ENCODE assay signal across 14 cellular contexts in genomic region chr16:66902648-66903543, GRCh38. TPM values are rescaled to one million over a fixed set of nuclear protein-coding genes. Genes with fewer than 3 reads are reported as not detected.
DNase-seq lines count a peak whose midpoint lies in the region; ATAC-seq and TF ChIP-seq lines count a peak whose summit lies in the region.
"Had no signal": no experiment of that assay in that cellular context is flagged by ENCODE, and none has a peak within 500 bp of the region (broad histone marks: within the 10 kb centered on the region; RNA-seq: fewer than 3 reads in every experiment).

No MANE protein-coding gene starts in this region.

- H2AFZ ChIP-seq in IMR-90 (replicated peaks; ENCODE audit: low read length, poor library complexity) = no peak overlapping the region

- CTCF ChIA-PET in IMR-90 (lab: Yijun Ruan, JAX) = interaction anchor here (1.1 kb wide), 1 partner anchor 26 kb away, joined by 3 read pairs; no protein-coding TSS in a partner anchor

- H3K4me3 ChIP-seq in IMR-90 (ENCODE audit: insufficient read depth, low read depth, low read length) (no peak overlapping the region), sigmoid colon (no peak overlapping the region)

- ATAC-seq in IMR-90 (ENCODE audit: low read depth) (no peak), Right ventricle myocardium superior (ENCODE audit: poor library complexity) (peak; percentile 47)
- ATAC-seq: activated naive CD8-positive, alpha-beta T cell treated with anti-CD3 and anti-CD28 coated beads, Interleukin-2, amount 50 U/mL, for 24 hours had no signal

- intact Hi-C loops in IMR-90 (cut with micrococcal nuclease) = no loop called here
- intact Hi-C loops in Right ventricle myocardium superior (cut with DNase I) = loop anchor here (5.0 kb wide), 1 partner anchor 34 kb away; the partner anchor contains the start of gene CES2
- intact Hi-C loops in sigmoid colon (cut with DNase I) = no loop called here

- no peak overlapping the region for H3K4me3 Mint-ChIP-seq in HFFc6
- H3K4me3 Mint-ChIP-seq: activated naive CD8-positive, alpha-beta T cell treated with anti-CD3 and anti-CD28 coated beads, Interleukin-2, amount 50 U/mL, for 24 hours had no signal

- peaks cover 49% of the 10 kb centered on the region for H3K4me1 ChIP-seq in IMR-90 (ENCODE audit: control insufficient read depth, insufficient read depth, low read length)
- peaks cover 0 to 84% (median 82%) of the 10 kb centered on the region in 4 donors for H3K4me1 ChIP-seq in sigmoid colon

- no peak overlapping the region for H3K23ac ChIP-seq in IMR-90 (ENCODE audit: low read depth, low read length)

- in situ Hi-C loops in IMR-90 (cut with MboI; ENCODE audit: low sequenced_read_pairs) = no loop called here

- no peak for TF ChIP-seq EP300 in sigmoid colon (IDR thresholded peaks at IDR 0.05)

- peaks cover 14% of the 10 kb centered on the region for H3K27me3 Mint-ChIP-seq in HFFc6 (ENCODE audit: insufficient read depth)
- H3K27me3 Mint-ChIP-seq: activated naive CD8-positive, alpha-beta T cell treated with anti-CD3 and anti-CD28 coated beads, Interleukin-2, amount 50 U/mL, for 24 hours had no signal

- dilution Hi-C loops in IMR-90 (cut with HindIII; ENCODE audit: low sequenced_read_pairs, unreplicated experiment) = no loop called here

- POLR2A ChIA-PET in IMR-90 (lab: Charles Lee; ENCODE audit: unreplicated experiment) = no interaction called here

- no peak overlapping the region; a peak in 1 of 4 replicates for H4K8ac ChIP-seq in IMR-90 (ENCODE audit: low read depth in 2 of 2, low read length in 2 of 2)

- no peak for TF ChIP-seq RAD21 in IMR-90 (IDR thresholded peaks at IDR 0.05; ENCODE audit: low read length)

- BruUV-seq in IMR-90 (replicated peaks; lab: Mats Ljungman, UMichigan) = no TSS peak

- no peak overlapping the region for H3K27ac ChIP-seq in IMR-90 (ENCODE audit: insufficient read depth, low read length)
- peak overlapping the region; percentile 84 to 96 (median 90) for H3K27ac ChIP-seq in sigmoid colon

- H3K4me2 ChIP-seq in IMR-90 (ENCODE audit: low read depth, low read length) = no peak overlapping the region

- TF ChIP-seq CTCF in IMR-90 (conservative IDR thresholded peaks at IDR 0.05; ENCODE audit: low read depth, low read length) (0 out of 2 replicates have a peak, but pooled peaks have one; percentile 3), sigmoid colon (IDR thresholded peaks at IDR 0.05) (no peak), HFFc6 (IDR thresholded peaks at IDR 0.05) (no peak)

- H3K27me3 ChIP-seq in IMR-90 (ENCODE audit: control insufficient read depth, insufficient read depth, low read length) = no peaks in the 10 kb centered on the region
- H3K27me3 ChIP-seq in sigmoid colon = no peaks in the 10 kb centered on the region

- H3K18ac ChIP-seq in IMR-90 (ENCODE audit: low read depth, low read length) = 0 out of 2 replicates have a peak overlapping the region, but pooled peaks have one; percentile 16

- 84% methylated on average over 2 of the region's 14 CpGs; no CpG with 5 or more reads in 1 of the 2 experiments for WGBS in IMR-90 (ENCODE audit: extremely low coverage in 2 of 2, insufficient read length in 1 of 2), 2 experiments
- WGBS in sigmoid colon, 2 donors = 75 to 84% methylated on average over 14 of the region's 14 CpGs

- H2BK120ac ChIP-seq in IMR-90 (ENCODE audit: low read depth, low read length) = peak overlapping the region; percentile 98

- no peaks in the 10 kb centered on the region for H3K9me3 Mint-ChIP-seq in HFFc6
- H3K9me3 Mint-ChIP-seq: activated naive CD8-positive, alpha-beta T cell treated with anti-CD3 and anti-CD28 coated beads, Interleukin-2, amount 50 U/mL, for 24 hours had no signal

- H3K27ac Mint-ChIP-seq in HFFc6 = no peak overlapping the region
- H3K27ac Mint-ChIP-seq: activated naive CD8-positive, alpha-beta T cell treated with anti-CD3 and anti-CD28 coated beads, Interleukin-2, amount 50 U/mL, for 24 hours had no signal

- H3K36me3 ChIP-seq in IMR-90 (ENCODE audit: control insufficient read depth, insufficient read depth, low read length) (no peaks in the 10 kb centered on the region), sigmoid colon (no peaks in the 10 kb centered on the region)

- H3K9me3 ChIP-seq in IMR-90 (ENCODE audit: control insufficient read depth, insufficient read depth, low read length) (no peaks in the 10 kb centered on the region), sigmoid colon (no peaks in the 10 kb centered on the region)

- peaks cover 42% of the 10 kb centered on the region for H3K4me1 Mint-ChIP-seq in HFFc6 (ENCODE audit: low read depth)

- H3K4ac ChIP-seq in IMR-90 (ENCODE audit: low read depth, low read length) = peak overlapping the region; percentile 96

- no peak overlapping the region for H4K5ac ChIP-seq in IMR-90 (ENCODE audit: low read depth, low read length)

- no peak overlapping the region for H3K14ac ChIP-seq in IMR-90 (replicated peaks; ENCODE audit: low read depth, low read length)

- TF ChIP-seq POLR2A in IMR-90 (IDR thresholded peaks at IDR 0.05; ENCODE audit: low read depth, low read length) (no peak), sigmoid colon (IDR thresholded peaks at IDR 0.05) (no peak)

- no peaks in the 10 kb centered on the region for H4K20me1 ChIP-seq in IMR-90 (ENCODE audit: insufficient read depth, low read length)

- H2BK20ac ChIP-seq in IMR-90 (ENCODE audit: low read depth, low read length) = peak overlapping the region; percentile 43

- peak overlapping the region; percentile 89 for H4K91ac ChIP-seq in IMR-90 (ENCODE audit: insufficient read depth, low read depth, low read length)

- H2BK15ac ChIP-seq in IMR-90 (ENCODE audit: low read depth, low read length) = no peak overlapping the region

- no peak overlapping the region for H3K9ac ChIP-seq in IMR-90 (ENCODE audit: low read depth, low read length)

- H3K9me1 ChIP-seq in IMR-90 (ENCODE audit: insufficient read depth, low read length) = peaks cover 53% of the 10 kb centered on the region

- H3K56ac ChIP-seq in IMR-90 (ENCODE audit: extremely low read depth, insufficient read depth, low read length) = no peak overlapping the region

- H3K36me3 Mint-ChIP-seq in HFFc6 (ENCODE audit: low read depth) = no peaks in the 10 kb centered on the region

- H2BK5ac ChIP-seq in IMR-90 (ENCODE audit: low read depth, low read length, poor library complexity, severe bottlenecking) = no peak overlapping the region

- DNase-seq in IMR-90 = no peak
- DNase-seq in Right ventricle myocardium superior = peak; percentile 76
- no peak for DNase-seq in sigmoid colon
- no peak for DNase-seq in H4 (ENCODE audit: low spot score)
- DNase-seq in activated CD8-positive, alpha-beta memory T cell treated with anti-CD3 and anti-CD28 coated beads, Interleukin-2, amount 50 U/mL, for 48 hours = no peak
- no peak for DNase-seq in HFFc6
- DNase-seq: activated CD8-positive, alpha-beta memory T cell treated with anti-CD3 and anti-CD28 coated beads, Interleukin-2, amount 50 U/mL, for 4 hours; activated naive CD8-positive, alpha-beta T cell treated with anti-CD3 and anti-CD28 coated beads, Interleukin-2, amount 50 U/mL, for 24 hours; DND-41; foreskin melanocyte; NCI-H1048; NCI-H510A treated with DMSO at 0.1 percent for 48 hours; SHP77 treated with DMSO at 0.1 percent for 48 hours had no signal

- H3K79me1 ChIP-seq in IMR-90 (ENCODE audit: low read depth in 1 of 2, low read length in 2 of 2) = peaks cover 0 to 10% of the 10 kb centered on the region in 2 experiments; a peak in 2 of 4 replicates

- peak overlapping the region; percentile 56 for H2AK5ac ChIP-seq in IMR-90 (ENCODE audit: low read depth, low read length)

- no peak overlapping the region for H2AK9ac ChIP-seq in IMR-90 (replicated peaks; ENCODE audit: low read depth, low read length, poor library complexity)

RNA-seq across cellular contexts. Expression of gene CDH16, which starts 15.8 kb away (rescaled TPM):
- total RNA-seq in IMR-90 (2012; rRNA removed) (not detected in 2 replicates), Right ventricle myocardium superior (0.13 TPM), sigmoid colon (not detected)
- polyA plus RNA-seq in IMR-90 (2012; rRNA removed) (not detected in 2 replicates), sigmoid colon (under 1 TPM in 2 of 3 donors, not detected in 1; 0.19 to 0.60 TPM)
- not detected in 2 replicates for polyA plus RNA-seq in IMR-90 (2012; cell fraction: cytosol; rRNA removed)
- polyA plus RNA-seq in IMR-90 (2012; cell fraction: nucleus; rRNA removed; ENCODE audit: low replicate concordance) = not detected in 2 replicates
- total RNA-seq in H4 (2014; rRNA removed; shearing (Covaris generic)) = not detected in 2 replicates
- under 1 TPM in 1 of 6 experiments, not detected in 5; 0.09 TPM for total RNA-seq in HFFc6 (2021; fragmentation: NEBNext Ultra II Directional; extraction: Animal tissue kit (Norgen Biotek cat#: 25700))
- total RNA-seq: dermis microvascular lymphatic vessel endothelial cell had no signal

RNA-seq across cellular contexts. Expression of gene RRAD, which starts 22.4 kb away (rescaled TPM):
- total RNA-seq in IMR-90 (2012; rRNA removed) (1.3 and 1.4 TPM in 2 replicates), Right ventricle myocardium superior (95.4 TPM), sigmoid colon (10 to 100 TPM; 10.9 to 31.2 (median 16.3) TPM)
- polyA plus RNA-seq in IMR-90 (2012; rRNA removed) (2.1 and 2.9 TPM in 2 replicates), sigmoid colon (1 to 10 TPM; 1.2 to 5.5 (median 1.8) TPM)
- polyA plus RNA-seq in IMR-90 (2012; cell fraction: cytosol; rRNA removed) = 1.3 and 11.2 TPM in 2 replicates
- 25.0 and 37.4 TPM in 2 replicates for polyA plus RNA-seq in IMR-90 (2012; cell fraction: nucleus; rRNA removed; ENCODE audit: low replicate concordance)
- 0.12 TPM in 1 of 2 replicates, not detected in the other for total RNA-seq in H4 (2014; rRNA removed; shearing (Covaris generic))
- total RNA-seq in HFFc6 (2021; fragmentation: NEBNext Ultra II Directional; extraction: Animal tissue kit (Norgen Biotek cat#: 25700)) = 1 to 10 TPM in 4 of 6 experiments, under 1 TPM in 2; 0.52 to 2.0 (median 1.5) TPM

RNA-seq across cellular contexts. Expression of gene PDP2, which starts 22.6 kb away (rescaled TPM):
- total RNA-seq in IMR-90 (2012; rRNA removed) (12.5 and 16.8 TPM in 2 replicates), Right ventricle myocardium superior (3.3 TPM), sigmoid colon (1 to 10 TPM; 2.6 to 8.3 (median 4.7) TPM)
- polyA plus RNA-seq in IMR-90 (2012; rRNA removed) (5.3 and 5.7 TPM in 2 replicates), sigmoid colon (1 to 10 TPM; 3.0 to 6.1 (median 5.1) TPM)
- polyA plus RNA-seq in IMR-90 (2012; cell fraction: cytosol; rRNA removed) = 2.9 and 5.3 TPM in 2 replicates
- 4.6 and 5.2 TPM in 2 replicates for polyA plus RNA-seq in IMR-90 (2012; cell fraction: nucleus; rRNA removed; ENCODE audit: low replicate concordance)
- 9.8 and 20.3 TPM in 2 replicates for total RNA-seq in H4 (2014; rRNA removed; shearing (Covaris generic))
- 10 to 100 TPM; 12.8 to 17.7 (median 16.2) TPM for total RNA-seq in HFFc6 (2021; fragmentation: NEBNext Ultra II Directional; extraction: Animal tissue kit (Norgen Biotek cat#: 25700))

RNA-seq across cellular contexts. Expression of gene CIAO2B, which starts 31.3 kb away (rescaled TPM):
- 148 and 168 TPM in 2 replicates for total RNA-seq in IMR-90 (2012; rRNA removed)
- 234 and 283 TPM in 2 replicates for polyA plus RNA-seq in IMR-90 (2012; rRNA removed)
- polyA plus RNA-seq in IMR-90 (2012; cell fraction: cytosol; rRNA removed) = 232 and 454 TPM in 2 replicates
- polyA plus RNA-seq in IMR-90 (2012; cell fraction: nucleus; rRNA removed; ENCODE audit: low replicate concordance) = 113 and 168 TPM in 2 replicates
- total RNA-seq in Right ventricle myocardium superior = 103 TPM
- 100 to 1,000 TPM in 1 of 4 donors, 10 to 100 TPM in 3; 71.7 to 121 (median 82.8) TPM for total RNA-seq in sigmoid colon
- polyA plus RNA-seq in sigmoid colon = 100 to 1,000 TPM; 193 to 219 (median 214) TPM
- 207 and 213 TPM in 2 replicates for total RNA-seq in H4 (2014; rRNA removed; shearing (Covaris generic))
- 100 to 1,000 TPM in 2 of 6 experiments, 10 to 100 TPM in 4; 90.9 to 108 (median 98.6) TPM for total RNA-seq in HFFc6 (2021; fragmentation: NEBNext Ultra II Directional; extraction: Animal tissue kit (Norgen Biotek cat#: 25700))

RNA-seq across cellular contexts. Expression of gene CES2, which starts 32.4 kb away (rescaled TPM):
- 11.9 and 15.1 TPM in 2 replicates for total RNA-seq in IMR-90 (2012; rRNA removed)
- polyA plus RNA-seq in IMR-90 (2012; rRNA removed) = 23.2 and 24.2 TPM in 2 replicates
- 15.5 and 21.1 TPM in 2 replicates for polyA plus RNA-seq in IMR-90 (2012; cell fraction: cytosol; rRNA removed)
- polyA plus RNA-seq in IMR-90 (2012; cell fraction: nucleus; rRNA removed; ENCODE audit: low replicate concordance) = 45.3 and 69.6 TPM in 2 replicates
- 114 TPM for total RNA-seq in Right ventricle myocardium superior
- total RNA-seq in sigmoid colon = 10 to 100 TPM; 21.8 to 25.5 (median 23.0) TPM
- polyA plus RNA-seq in sigmoid colon = 100 to 1,000 TPM in 1 of 3 donors, 10 to 100 TPM in 2; 53.4 to 163 (median 67.9) TPM
- total RNA-seq in H4 (2014; rRNA removed; shearing (Covaris generic)) = 13.8 and 15.6 TPM in 2 replicates
- total RNA-seq in HFFc6 (2021; fragmentation: NEBNext Ultra II Directional; extraction: Animal tissue kit (Norgen Biotek cat#: 25700)) = 10 to 100 TPM; 35.1 to 42.3 (median 40.2) TPM
